16 cellular contexts compared by ENCODE assay signal in genomic region chr2:64567473-64567872, GRCh38. TPM values are rescaled to one million over a fixed set of nuclear protein-coding genes. Genes with fewer than 3 reads are reported as not detected.
A peak's percentile ranks its signal among the peaks of the same experiment; 100 is the strongest.
DNase-seq lines count a peak whose midpoint lies in the region; ATAC-seq and TF ChIP-seq lines count a peak whose summit lies in the region.
"Had no signal": no experiment of that assay in that cellular context is flagged by ENCODE, and none has a peak within 500 bp of the region (broad histone marks: within the 10 kb centered on the region; RNA-seq: fewer than 3 reads in every experiment).

No MANE protein-coding gene starts in this region.

- peaks cover 0 to 30% of the 10 kb centered on the region in 2 donors for H3K36me3 ChIP-seq in left lung

- H3K4me3 ChIP-seq in left lung, result no peak overlapping the region
- H3K4me3 ChIP-seq: BLaER1 treated with 17β-estradiol and CSF1 and Interleukin-3, amounts not matched to agents 10 nM and 100 nM had no signal

- no peaks in the 10 kb centered on the region for H3K9me3 ChIP-seq in T-helper 17 cell (ENCODE audit: control insufficient read depth, low read length, poor library complexity, severe bottlenecking)
- no peaks in the 10 kb centered on the region for H3K9me3 ChIP-seq in left lung
- H3K9me3 ChIP-seq: BLaER1 treated with 17β-estradiol and CSF1 and Interleukin-3, amounts not matched to agents 10 nM and 100 nM; Caco-2 had no signal

- DNase-seq in T-helper 17 cell (no peak), left lung (no peak), middle frontal gyrus (ENCODE audit: extremely low spot score, low spot score) (no peak)
- no peak for DNase-seq in activated CD8-positive, alpha-beta memory T cell treated with anti-CD3 and anti-CD28 coated beads, Interleukin-2, amount 50 U/mL, for 4 hours
- DNase-seq: 8988T; AML-193; Caco-2; Calu3; CD4-positive, alpha-beta T cell; CD8-positive, alpha-beta T cell; DMS79 treated with DMSO at 0.1 percent for 48 hours; GF-D8 had no signal

- H3K27me3 Mint-ChIP-seq in T-helper 17 cell, result no peaks in the 10 kb centered on the region
- H3K27me3 Mint-ChIP-seq: B cell; CD4-positive, alpha-beta T cell had no signal

- peaks cover 5% of the 10 kb centered on the region for H3K36me3 Mint-ChIP-seq in T-helper 17 cell (ENCODE audit: low read depth)

- intact Hi-C loops in left lung (cut with DNase I), result no loop called here

- ATAC-seq in T-helper 17 cell (no peak), left lung (peak; percentile 69), HG03095 (IDR thresholded peaks at IDR 0.05; ENCODE audit: unreplicated experiment) (no peak)
- ATAC-seq: CD8-positive, alpha-beta T cell had no signal

- H3K27ac ChIP-seq in left lung, result no peak overlapping the region
- H3K27ac ChIP-seq: BLaER1 treated with 17β-estradiol and CSF1 and Interleukin-3, amounts not matched to agents 10 nM and 100 nM; C4-2B had no signal

- no peak for TF ChIP-seq CTCF in left lung (IDR thresholded peaks at IDR 0.05)

- H3K27ac Mint-ChIP-seq in T-helper 17 cell, result peak overlapping the region; percentile 6
- H3K27ac Mint-ChIP-seq: B cell; CD4-positive, alpha-beta T cell; CD8-positive, alpha-beta T cell had no signal

- H3K4me3 Mint-ChIP-seq in T-helper 17 cell, result no peak overlapping the region
- H3K4me3 Mint-ChIP-seq: B cell; CD4-positive, alpha-beta T cell; CD8-positive, alpha-beta T cell had no signal

- H3K4me1 ChIP-seq in left lung, result peaks cover 0 to 9% of the 10 kb centered on the region in 2 donors
- H3K4me1 ChIP-seq: Caco-2 had no signal

- H3K4me1 Mint-ChIP-seq in T-helper 17 cell, result peaks cover 16% of the 10 kb centered on the region

- no peaks in the 10 kb centered on the region for H3K27me3 ChIP-seq in left lung
- H3K27me3 ChIP-seq: BLaER1 treated with 17β-estradiol and CSF1 and Interleukin-3, amounts not matched to agents 10 nM and 100 nM had no signal

RNA-seq across cellular contexts. Expression of gene AFTPH, which starts 43.3 kb away (rescaled TPM):
- total RNA-seq in T-helper 17 cell (10 to 100 TPM; 33.2 to 34.8 TPM), left lung (10 to 100 TPM; 29.9 to 33.7 TPM)
